ENCODE assay signal across 8 cellular contexts in genomic region chr19:40190891-40191835, GRCh38. TPM values are rescaled to one million over a fixed set of nuclear protein-coding genes. Genes with fewer than 3 reads are reported as not detected.
DNase-seq lines count a peak whose midpoint lies in the region; ATAC-seq, FAIRE-seq and TF ChIP-seq lines count a peak whose summit lies in the region.

Gene MAP3K10, plus strand, starts transcription at chr19:40191426. Its CDS starts 606 bp downstream, at chr19:40192032.

- H3K27ac ChIP-seq in kidney (ENCODE audit: low read depth in 2 of 2, low read length in 2 of 2) = peak within 1 kb of the TSS; percentile 77 to 93

- DNase-seq in NCI-H2029 (lab: John Stamatoyannopoulos, UW) = peak; percentile 37
- no peak for DNase-seq in NCI-H2029 treated with DMSO at 0.1 percent for 48 hours (lab: John Stamatoyannopoulos, UW)
- DNase-seq in NCI-H2171 treated with DMSO at 0.1 percent for 48 hours (lab: John Stamatoyannopoulos, UW) = peak; percentile 61
- DNase-seq in activated CD4-positive, CD25-positive, alpha-beta regulatory T cell (lab: John Stamatoyannopoulos, UW) = peak; percentile 51 to 58 (median 54)
- DNase-seq in central memory CD4-positive, alpha-beta T cell = peak; percentile 71
- peak; percentile 91 for DNase-seq in kidney
- DNase-seq in stimulated activated CD4-positive, alpha-beta T cell treated with anti-CD3 and anti-CD28 coated beads, Interleukin-15, amount 100 ng/mL, for 24 hours = peak; percentile 89

- ATAC-seq in HG02938 (IDR thresholded peaks at IDR 0.05; ENCODE audit: unreplicated experiment) = peak; percentile 65

- H3K9me3 ChIP-seq in kidney (ENCODE audit: control insufficient read depth in 1 of 2, low read length in 2 of 2) = no peaks in the 10 kb centered on the region

- peak within 1 kb of the TSS; percentile 80 to 90 for H3K9ac ChIP-seq in kidney (ENCODE audit: low read length in 2 of 2)

- H3K4me3 ChIP-seq in kidney (ENCODE audit: low read length in 2 of 2) = peak within 1 kb of the TSS; percentile 79 to 85

- FAIRE-seq in kidney (lab: Jason Lieb, UNC) = no peak

- peaks cover 0 to 9% of the 10 kb centered on the region in 2 donors for H3K4me1 ChIP-seq in kidney (ENCODE audit: control insufficient read depth in 1 of 2, insufficient read depth in 1 of 2, low read depth in 1 of 2, low read length in 2 of 2)

- H3K36me3 ChIP-seq in kidney (ENCODE audit: control insufficient read depth in 1 of 2, insufficient read depth in 2 of 2, low read length in 2 of 2) = no peaks in the 10 kb centered on the region

- intact Hi-C loops in kidney (cut with DNase I) = no loop called here

- no peak for TF ChIP-seq CTCF in kidney (IDR thresholded peaks at IDR 0.05; ENCODE audit: borderline replicate concordance, extremely low read depth, insufficient read depth)

RNA-seq across cellular contexts. Expression of gene MAP3K10, which starts in this region (rescaled TPM):
- total RNA-seq in kidney = 17.3 TPM
- polyA plus RNA-seq in kidney (ENCODE audit: insufficient read depth, low read depth, low replicate concordance) = 15.0 TPM
